Comparison of ENCODE assay signal across 11 cellular contexts in genomic region chr1:58881471-58881994, GRCh38.
DNase-seq lines count a peak whose midpoint lies in the region; ATAC-seq lines count a peak whose summit lies in the region.
"Had no signal": no experiment of that assay in that cellular context is flagged by ENCODE, and none has a peak within 500 bp of the region (broad histone marks: within the 10 kb centered on the region; RNA-seq: fewer than 3 reads in every experiment).

No MANE protein-coding gene starts in this region.

- POLR2A ChIA-PET in CD8-positive, alpha-beta memory T cell (lab: Charles Lee), result no interaction called here

- ATAC-seq in GM19452 (IDR thresholded peaks at IDR 0.05; ENCODE audit: unreplicated experiment), result no peak

- H3K4me1 Mint-ChIP-seq in CD8-positive, alpha-beta memory T cell, result peaks cover 22 to 35% (median 28%) of the 10 kb centered on the region in 3 donors

- H3K27ac ChIP-seq in CD8-positive, alpha-beta memory T cell (ENCODE audit: low read depth, low read length), result no peak overlapping the region
- H3K27ac ChIP-seq: WERI-Rb-1 had no signal

- no peaks in the 10 kb centered on the region for H3K9me3 Mint-ChIP-seq in CD8-positive, alpha-beta memory T cell

- CTCF ChIA-PET in CD8-positive, alpha-beta memory T cell (lab: Charles Lee), result no interaction called here

- H3K36me3 ChIP-seq in CD8-positive, alpha-beta memory T cell (ENCODE audit: insufficient read depth, low read length), result no peaks in the 10 kb centered on the region
- H3K36me3 ChIP-seq: upper lobe of left lung, WERI-Rb-1 had no signal

- no peak overlapping the region for H3K4me3 Mint-ChIP-seq in CD8-positive, alpha-beta memory T cell

- no peaks in the 10 kb centered on the region for H3K27me3 ChIP-seq in CD8-positive, alpha-beta memory T cell (ENCODE audit: insufficient read depth, low read length, poor library complexity, severe bottlenecking)
- H3K27me3 ChIP-seq: upper lobe of left lung had no signal

- DNase-seq in AML-193 (lab: John Stamatoyannopoulos, UW) (peak; percentile 10 to 15), LHCN-M2 (ENCODE audit: low read depth) (peak; percentile 87), dermis microvascular lymphatic vessel endothelial cell (ENCODE audit: low read depth in 2 of 2) (peak; percentile 56 to 79), mucosa of gallbladder (ENCODE audit: low spot score) (peak; percentile 71), HUDEP-2 (lab: John Stamatoyannopoulos, UW; ENCODE audit: unreplicated experiment in 76 of 76) (no peak)
- no peak for DNase-seq in CD8-positive, alpha-beta memory T cell
- DNase-seq in stimulated activated CD4-positive, alpha-beta T cell treated with anti-CD3 and anti-CD28 coated beads, Interleukin-2, amount 100 ng/mL, for 24 hours, result no peak
- DNase-seq: amniotic stem cell, WERI-Rb-1 had no signal

- no peak overlapping the region for H3K27ac Mint-ChIP-seq in CD8-positive, alpha-beta memory T cell

- no peaks in the 10 kb centered on the region for H3K27me3 Mint-ChIP-seq in CD8-positive, alpha-beta memory T cell

- no peaks in the 10 kb centered on the region for H3K9me3 ChIP-seq in CD8-positive, alpha-beta memory T cell (ENCODE audit: low read length)
- H3K9me3 ChIP-seq: upper lobe of left lung had no signal

- no peak overlapping the region for H3K4me3 ChIP-seq in CD8-positive, alpha-beta memory T cell (ENCODE audit: low read length)
- H3K4me3 ChIP-seq: upper lobe of left lung had no signal

- peaks cover 24% of the 10 kb centered on the region for H3K4me1 ChIP-seq in CD8-positive, alpha-beta memory T cell (ENCODE audit: insufficient read depth, low read length)

- peaks cover 0 to 2% (median 0%) of the 10 kb centered on the region in 3 donors for H3K36me3 Mint-ChIP-seq in CD8-positive, alpha-beta memory T cell

Comparison
In these comparisons a context has a peak if more than half of its experiments do, and no peak if none do; other contexts are left out.
1. DNase-seq: peak in AML-193 (2 of 2), LHCN-M2 (single experiment), dermis microvascular lymphatic vessel endothelial cell (2 of 2) and mucosa of gallbladder (single experiment); none in CD8-positive, alpha-beta memory T cell (0 of 5), HUDEP-2 (0 of 76) and stimulated activated CD4-positive, alpha-beta T cell treated with anti-CD3 and anti-CD28 coated beads, Interleukin-2, amount 100 ng/mL, for 24 hours (0 of 2).